ENCODE assay signal across 18 cellular contexts in genomic region chr5:54018438-54018837, GRCh38.
DNase-seq lines count a peak whose midpoint lies in the region; ATAC-seq and TF ChIP-seq lines count a peak whose summit lies in the region.
"Had no signal": no experiment of that assay in that cellular context is flagged by ENCODE, and none has a peak within 500 bp of the region (broad histone marks: within the 10 kb centered on the region; RNA-seq: fewer than 3 reads in every experiment).

No MANE protein-coding gene starts in this region.

- H3K36me3 Mint-ChIP-seq in neural crest cell (ENCODE audit: low read depth): peaks cover 17% of the 10 kb centered on the region
- H3K36me3 Mint-ChIP-seq in endothelial cell (ENCODE audit: low read depth, unreplicated experiment): peaks cover 24% of the 10 kb centered on the region

- TF ChIP-seq CTCF in neural crest cell (conservative IDR thresholded peaks at IDR 0.05) (no peak), endothelial cell (IDR thresholded peaks at IDR 0.05; ENCODE audit: unreplicated experiment) (no peak)

- H3K27ac Mint-ChIP-seq in neural crest cell (ENCODE audit: unreplicated experiment): no peak overlapping the region
- no peak overlapping the region for H3K27ac Mint-ChIP-seq in endothelial cell (ENCODE audit: unreplicated experiment)
- H3K27ac Mint-ChIP-seq: B cell; CD4-positive, alpha-beta T cell had no signal

- H3K9ac ChIP-seq in ES-I3 (ENCODE audit: low read depth, low read length): peak overlapping the region; percentile 15; the same call in 1 of the 2 replicates
- H3K9ac ChIP-seq in NT2/D1 (ENCODE audit: insufficient read length, low read depth): no peak overlapping the region
- H3K9ac ChIP-seq: GM23248 had no signal

- H3K27me3 Mint-ChIP-seq in neural crest cell (ENCODE audit: low read depth) (no peaks in the 10 kb centered on the region), endothelial cell (ENCODE audit: unreplicated experiment) (no peaks in the 10 kb centered on the region)
- H3K27me3 Mint-ChIP-seq: B cell; CD4-positive, alpha-beta T cell had no signal

- H3K4me1 Mint-ChIP-seq in neural crest cell (peaks cover 59% of the 10 kb centered on the region), endothelial cell (ENCODE audit: unreplicated experiment) (peaks cover 27% of the 10 kb centered on the region)
- H3K4me1 Mint-ChIP-seq: B cell had no signal

- peak; percentile 89 for DNase-seq in NT2/D1 (ENCODE audit: low read depth, low spot score)
- DNase-seq in iPS DF 4.7 (ENCODE audit: extremely low read depth, low spot score): peak; percentile 94
- no peak for DNase-seq in neural crest cell (ENCODE audit: low read depth, low spot score)
- no peak for DNase-seq in head of caudate nucleus
- DNase-seq in endothelial cell (ENCODE audit: low spot score): no peak
- no peak for DNase-seq in NCI-H2227 treated with DMSO at 0.1 percent for 48 hours (lab: John Stamatoyannopoulos, UW)
- DNase-seq: CD4-positive, alpha-beta T cell; DND-41; GM23248; KBM-7; NCI-H1048; NCI-H146; NCI-H2081 treated with DMSO at 0.1 percent for 48 hours; NCI-H226; PC-3 had no signal

- H3K36me3 ChIP-seq in ES-I3 (ENCODE audit: insufficient read depth, low read length) (no peaks in the 10 kb centered on the region), NT2/D1 (ENCODE audit: insufficient read depth, insufficient read length, low read length) (no peaks in the 10 kb centered on the region)

- H3K9me3 ChIP-seq in ES-I3 (ENCODE audit: control insufficient read depth, insufficient read depth, low read length) (0 out of 2 replicates have a peak, but pooled peaks cover 9% of the 10 kb centered on the region), NT2/D1 (ENCODE audit: insufficient read depth, low read length) (peaks cover 17% of the 10 kb centered on the region)

- intact Hi-C loops in head of caudate nucleus (cut with DNase I): no loop called here

- H3K4me3 Mint-ChIP-seq in neural crest cell (peak overlapping the region; percentile 9), endothelial cell (ENCODE audit: unreplicated experiment) (no peak overlapping the region)
- H3K4me3 Mint-ChIP-seq: B cell; CD4-positive, alpha-beta T cell had no signal

- no peaks in the 10 kb centered on the region for H3K27me3 ChIP-seq in NT2/D1 (ENCODE audit: insufficient read depth, insufficient read length)

- no peak overlapping the region for H3K4me3 ChIP-seq in NT2/D1 (ENCODE audit: insufficient read length, low read depth)
- H3K4me3 ChIP-seq: GM23248 had no signal

- H3K4me1 ChIP-seq in ES-I3 (ENCODE audit: insufficient read depth, low read length) (peaks cover 52% of the 10 kb centered on the region), NT2/D1 (ENCODE audit: insufficient read depth, insufficient read length) (no peaks in the 10 kb centered on the region)

- no peak for ATAC-seq in HG03354 (IDR thresholded peaks at IDR 0.05; ENCODE audit: poor library complexity, severe bottlenecking, unreplicated experiment)
- ATAC-seq: PC-3 had no signal

- H3K9me3 Mint-ChIP-seq in neural crest cell (peaks cover 9% of the 10 kb centered on the region), endothelial cell (ENCODE audit: unreplicated experiment) (no peaks in the 10 kb centered on the region)

Comparison
In these comparisons a context has a peak if more than half of its experiments do, and no peak if none do; other contexts are left out.
1. DNase-seq: peak in NT2/D1 (single experiment) and iPS DF 4.7 (single experiment); none in neural crest cell (single experiment), head of caudate nucleus (0 of 42), endothelial cell (single experiment) and NCI-H2227 treated with DMSO at 0.1 percent for 48 hours (single experiment).